Comparison of ENCODE assay signal across 1 cellular context in the genomic region with DNA sequence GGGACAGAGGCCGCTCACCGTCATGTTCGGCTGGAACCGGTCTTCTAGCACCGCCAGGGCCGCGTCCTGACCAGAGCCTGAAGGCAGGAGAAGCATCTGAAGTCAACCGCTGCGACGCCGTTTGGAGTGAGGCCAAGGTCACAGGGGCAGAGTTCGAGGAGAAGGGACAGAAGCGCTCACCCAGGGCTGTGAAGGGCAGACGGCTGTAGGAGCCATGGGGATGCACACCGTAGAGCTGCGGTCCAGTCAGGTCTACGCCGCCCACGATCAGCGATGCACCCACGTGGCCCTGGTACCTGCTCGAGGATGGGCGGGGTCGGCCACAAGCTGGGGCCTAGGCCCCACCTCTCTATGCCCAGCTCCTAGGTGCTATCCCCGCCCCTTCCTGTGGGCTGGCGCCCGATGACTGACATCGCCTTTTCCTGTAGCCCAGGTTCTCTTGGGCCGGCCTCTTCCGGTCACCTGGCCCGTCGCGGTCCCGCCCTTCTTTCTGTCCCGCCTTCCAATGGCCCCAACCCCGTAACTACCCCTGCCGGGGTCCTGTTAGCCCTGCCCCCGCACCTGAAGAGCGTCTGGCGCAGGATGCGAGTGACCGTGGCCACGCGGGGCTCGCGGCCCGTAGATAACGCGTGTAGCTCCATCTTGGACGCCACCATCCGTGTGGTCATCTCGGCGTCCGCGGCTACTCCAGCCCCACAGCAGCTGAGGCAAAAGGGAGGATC.
TF ChIP-seq lines count a peak whose summit lies in the region.

No MANE protein-coding gene starts in this region.

TF ChIP-seq in HEK293, 187 proteins besides CTCF, POLR2A, EP300 and RAD21 (continued from another document):
- TF ChIP-seq ZBTB11 (tag by site-specific recombination; conservative IDR thresholded peaks at IDR 0.05; ENCODE audit: low read depth) (peak; percentile 91), ZBTB21 (tag by site-specific recombination; IDR thresholded peaks at IDR 0.05) (no peak), ZBTB7A (tag by site-specific recombination; IDR thresholded peaks at IDR 0.05; ENCODE audit: low read depth) (peak; percentile 83; the same call in 1 of the 2 replicates), ZNF837 (tag by site-specific recombination; IDR thresholded peaks at IDR 0.05) (no peak), GLIS1 (tag by site-specific recombination; IDR thresholded peaks at IDR 0.05) (peak; percentile 17; the same call in 1 of the 2 replicates), ZNF777 (tag by site-specific recombination; IDR thresholded peaks at IDR 0.05; ENCODE audit: borderline replicate concordance) (0 out of 2 replicates have a peak, but pooled peaks have one; percentile 16), ZSCAN5A (tag by site-specific recombination; IDR thresholded peaks at IDR 0.05) (peak; percentile 68; the same call in 1 of the 2 replicates), KLF7 (tag by site-specific recombination; IDR thresholded peaks at IDR 0.05; ENCODE audit: borderline replicate concordance) (peak; percentile 74; the same call in 1 of the 2 replicates), GFI1B (tag by site-specific recombination; IDR thresholded peaks at IDR 0.05) (peak; percentile 56; the same call in 1 of the 2 replicates), BCL11B (tag by site-specific recombination; IDR thresholded peaks at IDR 0.05; ENCODE audit: low read depth) (peak; percentile 91), ZNF660 (tag by site-specific recombination; IDR thresholded peaks at IDR 0.05) (peak; percentile 41; the same call in 1 of the 2 replicates), PRDM10 (tag by site-specific recombination; IDR thresholded peaks at IDR 0.05) (peak; percentile 76), ZNF146 (tag by site-specific recombination; IDR thresholded peaks at IDR 0.05) (no peak), PBX3 (CRISPR knock-in tag; IDR thresholded peaks at IDR 0.05) (0 out of 2 replicates have a peak, but pooled peaks have one; percentile 50), ZNF394 (tag by site-specific recombination; IDR thresholded peaks at IDR 0.05; ENCODE audit: borderline replicate concordance) (peak; percentile 73; the same call in 1 of the 2 replicates), ZNF785 (tag by site-specific recombination; IDR thresholded peaks at IDR 0.05) (0 out of 2 replicates have a peak, but pooled peaks have one; percentile 27), PATZ1 (tag by site-specific recombination; IDR thresholded peaks at IDR 0.05) (peak; percentile 96), ZIC2 (tag by site-specific recombination; IDR thresholded peaks at IDR 0.05) (peak; percentile 9; the same call in 1 of the 2 replicates), ZNF501 (tag by site-specific recombination; IDR thresholded peaks at IDR 0.05) (peak; percentile 71), SCRT1 (tag by site-specific recombination; IDR thresholded peaks at IDR 0.05; ENCODE audit: borderline replicate concordance) (peak; percentile 67; the same call in 1 of the 2 replicates), ZNF510 (tag by site-specific recombination; IDR thresholded peaks at IDR 0.05; ENCODE audit: insufficient replicate concordance) (no peak), EGR2 (tag by site-specific recombination; IDR thresholded peaks at IDR 0.05; ENCODE audit: low read depth) (peak; percentile 63; the same call in 1 of the 2 replicates), ZFHX2 (tag by site-specific recombination; conservative IDR thresholded peaks at IDR 0.05) (peak; percentile 82), ZNF768 (tag by site-specific recombination; IDR thresholded peaks at IDR 0.05) (no peak), ZFP37 (tag by site-specific recombination; IDR thresholded peaks at IDR 0.05) (peak; percentile 54; the same call in 1 of the 2 replicates), KLF9 (tag by site-specific recombination; IDR thresholded peaks at IDR 0.05; ENCODE audit: low read depth) (peak; percentile 97), ZNF843 (tag by site-specific recombination; IDR thresholded peaks at IDR 0.05) (0 out of 2 replicates have a peak, but pooled peaks have one; percentile 8), SP2 (tag by site-specific recombination; IDR thresholded peaks at IDR 0.05) (peak; percentile 97), ZNF530 (tag by site-specific recombination; IDR thresholded peaks at IDR 0.05; ENCODE audit: low read depth) (no peak)
- TF ChIP-seq, protein P1, sequence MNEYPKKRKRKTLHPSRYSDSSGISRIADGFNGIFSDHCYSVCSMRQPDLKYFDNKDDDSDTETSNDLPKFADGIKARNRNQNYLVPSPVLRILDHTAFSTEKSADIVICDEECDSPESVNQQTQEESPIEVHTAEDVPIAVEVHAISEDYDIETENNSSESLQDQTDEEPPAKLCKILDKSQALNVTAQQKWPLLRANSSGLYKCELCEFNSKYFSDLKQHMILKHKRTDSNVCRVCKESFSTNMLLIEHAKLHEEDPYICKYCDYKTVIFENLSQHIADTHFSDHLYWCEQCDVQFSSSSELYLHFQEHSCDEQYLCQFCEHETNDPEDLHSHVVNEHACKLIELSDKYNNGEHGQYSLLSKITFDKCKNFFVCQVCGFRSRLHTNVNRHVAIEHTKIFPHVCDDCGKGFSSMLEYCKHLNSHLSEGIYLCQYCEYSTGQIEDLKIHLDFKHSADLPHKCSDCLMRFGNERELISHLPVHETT (tag by site-specific recombination; IDR thresholded peaks at IDR 0.05) = no peak
- TF ChIP-seq, protein P2, sequence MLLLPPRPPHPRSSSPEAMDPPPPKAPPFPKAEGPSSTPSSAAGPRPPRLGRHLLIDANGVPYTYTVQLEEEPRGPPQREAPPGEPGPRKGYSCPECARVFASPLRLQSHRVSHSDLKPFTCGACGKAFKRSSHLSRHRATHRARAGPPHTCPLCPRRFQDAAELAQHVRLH (tag by site-specific recombination; IDR thresholded peaks at IDR 0.05) = peak; percentile 97
